10 cellular contexts compared by ENCODE assay signal in the genomic region with DNA sequence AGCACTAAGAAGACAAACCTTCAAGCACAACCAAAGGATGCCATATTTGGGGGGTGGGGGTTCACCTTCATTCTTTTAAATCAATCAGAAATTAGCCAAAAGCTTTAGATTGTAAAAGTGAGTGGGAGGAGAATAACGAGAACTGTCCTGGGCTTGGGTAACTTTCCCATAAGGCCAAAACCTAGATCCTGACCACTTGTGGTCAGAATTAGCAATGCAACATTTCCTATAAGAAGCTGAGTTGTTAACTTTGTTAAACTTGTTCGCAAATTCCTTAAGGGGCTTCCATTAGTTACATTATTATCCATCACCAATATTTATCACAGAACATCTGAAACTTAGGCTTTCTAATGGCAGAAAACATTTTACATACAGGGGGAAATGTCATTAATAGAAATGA. TPM values are rescaled to one million over a fixed set of nuclear protein-coding genes. Genes with fewer than 3 reads are reported as not detected.
DNase-seq lines count a peak whose midpoint lies in the region; ATAC-seq, FAIRE-seq and TF ChIP-seq lines count a peak whose summit lies in the region.
"Had no signal": no experiment of that assay in that cellular context is flagged by ENCODE, and none has a peak within 500 bp of the region (broad histone marks: within the 10 kb centered on the region; RNA-seq: fewer than 3 reads in every experiment).

No MANE protein-coding gene starts in this region.

- ATAC-seq in GM18511 (IDR thresholded peaks at IDR 0.05; ENCODE audit: unreplicated experiment), result no peak
- no peak for ATAC-seq in mucosa of descending colon

- H3K9me3 ChIP-seq in ascending aorta, result no peaks in the 10 kb centered on the region
- H3K9me3 ChIP-seq in liver (ENCODE audit: control insufficient read depth in 4 of 4, low read length in 3 of 4), result no peaks in the 10 kb centered on the region
- H3K9me3 ChIP-seq in mucosa of descending colon, result no peaks in the 10 kb centered on the region

- peaks cover 0 to 3% (median 0%) of the 10 kb centered on the region in 7 donors for H3K9me3 Mint-ChIP-seq in CD14-positive monocyte
- no peaks in the 10 kb centered on the region for H3K9me3 Mint-ChIP-seq in mesothelial cell of epicardium

- no peaks in the 10 kb centered on the region for H3K27me3 ChIP-seq in ascending aorta
- no peaks in the 10 kb centered on the region for H3K27me3 ChIP-seq in liver (ENCODE audit: control insufficient read depth in 4 of 4, insufficient read depth in 4 of 4, low read length in 3 of 4)

- peak; percentile 61 to 72 for TF ChIP-seq RAD21 in liver (IDR thresholded peaks at IDR 0.05)

- H3K4me3 ChIP-seq in ascending aorta (no peak overlapping the region), liver (ENCODE audit: low read depth in 1 of 3, low read length in 3 of 3) (no peak overlapping the region), mucosa of descending colon (no peak overlapping the region)
- H3K4me3 ChIP-seq: lung had no signal

- 51% methylated on average over 2 of the region's 2 CpGs for WGBS in liver

- peaks cover 0 to 2% (median 0%) of the 10 kb centered on the region in 3 donors for H3K27me3 Mint-ChIP-seq in CD14-positive monocyte (ENCODE audit: low read depth in 3 of 3)
- H3K27me3 Mint-ChIP-seq in mesothelial cell of epicardium (ENCODE audit: low read depth), result no peaks in the 10 kb centered on the region

- H3K36me3 ChIP-seq in ascending aorta (no peaks in the 10 kb centered on the region), liver (ENCODE audit: control insufficient read depth in 4 of 4, insufficient read depth in 3 of 4, low read depth in 1 of 4, low read length in 3 of 4) (no peaks in the 10 kb centered on the region), mucosa of descending colon (ENCODE audit: low read depth) (no peaks in the 10 kb centered on the region)

- peak; percentile 57 for TF ChIP-seq CTCF in CD14-positive monocyte (IDR thresholded peaks at IDR 0.05)
- TF ChIP-seq CTCF in ascending aorta (IDR thresholded peaks at IDR 0.05), result peak in 2 of 3 experiments; percentile 14 to 15
- TF ChIP-seq CTCF in liver (IDR thresholded peaks at IDR 0.05; ENCODE audit: low read depth, low read length, missing input control), result peak; percentile 42
- no peak for TF ChIP-seq CTCF in mucosa of descending colon (IDR thresholded peaks at IDR 0.05)
- no peak for TF ChIP-seq CTCF in mesothelial cell of epicardium (IDR thresholded peaks at IDR 0.05; ENCODE audit: unreplicated experiment)

- H3K4me1 Mint-ChIP-seq in CD14-positive monocyte (peaks cover 54% of the 10 kb centered on the region), mesothelial cell of epicardium (peaks cover 10% of the 10 kb centered on the region)

- peak overlapping the region in 1 of 2 donors; percentile 46 for H3K4me3 Mint-ChIP-seq in CD14-positive monocyte
- H3K4me3 Mint-ChIP-seq in mesothelial cell of epicardium, result no peak overlapping the region

- H3K36me3 Mint-ChIP-seq in CD14-positive monocyte (peaks cover 2 to 3% of the 10 kb centered on the region in 2 donors), mesothelial cell of epicardium (no peaks in the 10 kb centered on the region)

- H3K27ac ChIP-seq in ascending aorta (no peak overlapping the region), liver (ENCODE audit: low read depth in 1 of 2, low read length in 2 of 2) (peak overlapping the region; percentile 20 to 51)

- FAIRE-seq in RCC 7860 (lab: Jason Lieb, UNC), result no peak
- FAIRE-seq: GM12892 had no signal

- H3K9ac ChIP-seq in liver (ENCODE audit: low read depth in 1 of 2, low read length in 2 of 2), result no peak overlapping the region

- no peak for DNase-seq in CD14-positive monocyte (ENCODE audit: low spot score)
- peak; percentile 33 for DNase-seq in HT-29 (ENCODE audit: low spot score)
- DNase-seq in ascending aorta (ENCODE audit: low spot score in 2 of 2), result no peak
- DNase-seq in mucosa of descending colon, result no peak
- DNase-seq in mesothelial cell of epicardium (ENCODE audit: low spot score in 2 of 2, unreplicated experiment in 2 of 2), result no peak
- DNase-seq in RCC 7860 (ENCODE audit: low spot score), result no peak

- intact Hi-C loops in CD14-positive monocyte (cut with micrococcal nuclease), result no loop called here
- intact Hi-C loops in ascending aorta (cut with DNase I), result no loop called here
- intact Hi-C loops in mucosa of descending colon (cut with DNase I, micrococcal nuclease), result no loop called here

- H3K4me1 ChIP-seq in ascending aorta (peaks cover 11 to 20% of the 10 kb centered on the region in 2 donors), liver (ENCODE audit: control insufficient read depth in 4 of 4, insufficient read depth in 4 of 4, low read length in 3 of 4) (peaks cover 9 to 27% (median 10%) of the 10 kb centered on the region in 4 donors), mucosa of descending colon (ENCODE audit: low read depth) (no peaks in the 10 kb centered on the region)

- H3K27ac Mint-ChIP-seq in CD14-positive monocyte (peak overlapping the region in 6 of 7 donors; percentile 61 to 98 (median 80)), mesothelial cell of epicardium (no peak overlapping the region)

TF ChIP-seq in liver, 16 proteins besides CTCF, POLR2A, EP300 and RAD21 (continues in another document):
- TF ChIP-seq FOXA2 (IDR thresholded peaks at IDR 0.05), result no peak
- TF ChIP-seq HNF4A (conservative IDR thresholded peaks at IDR 0.05), result no peak
- no peak for TF ChIP-seq TAF1 (conservative IDR thresholded peaks at IDR 0.05)
- TF ChIP-seq, protein P1, sequence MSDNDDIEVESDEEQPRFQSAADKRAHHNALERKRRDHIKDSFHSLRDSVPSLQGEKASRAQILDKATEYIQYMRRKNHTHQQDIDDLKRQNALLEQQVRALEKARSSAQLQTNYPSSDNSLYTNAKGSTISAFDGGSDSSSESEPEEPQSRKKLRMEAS (IDR thresholded peaks at IDR 0.05), result no peak
- no peak for TF ChIP-seq EGR1 (IDR thresholded peaks at IDR 0.05; ENCODE audit: low read depth in 2 of 2)
- TF ChIP-seq HNF4G (IDR thresholded peaks at IDR 0.05), result no peak
- no peak for TF ChIP-seq GABPA (IDR thresholded peaks at IDR 0.05 in 1 of 2, conservative IDR thresholded peaks at IDR 0.05 in 1 of 2)
- no peak for TF ChIP-seq JUND (IDR thresholded peaks at IDR 0.05)
- TF ChIP-seq YY1 (IDR thresholded peaks at IDR 0.05), result no peak
- TF ChIP-seq RXRA (IDR thresholded peaks at IDR 0.05), result no peak
- TF ChIP-seq, protein P2, sequence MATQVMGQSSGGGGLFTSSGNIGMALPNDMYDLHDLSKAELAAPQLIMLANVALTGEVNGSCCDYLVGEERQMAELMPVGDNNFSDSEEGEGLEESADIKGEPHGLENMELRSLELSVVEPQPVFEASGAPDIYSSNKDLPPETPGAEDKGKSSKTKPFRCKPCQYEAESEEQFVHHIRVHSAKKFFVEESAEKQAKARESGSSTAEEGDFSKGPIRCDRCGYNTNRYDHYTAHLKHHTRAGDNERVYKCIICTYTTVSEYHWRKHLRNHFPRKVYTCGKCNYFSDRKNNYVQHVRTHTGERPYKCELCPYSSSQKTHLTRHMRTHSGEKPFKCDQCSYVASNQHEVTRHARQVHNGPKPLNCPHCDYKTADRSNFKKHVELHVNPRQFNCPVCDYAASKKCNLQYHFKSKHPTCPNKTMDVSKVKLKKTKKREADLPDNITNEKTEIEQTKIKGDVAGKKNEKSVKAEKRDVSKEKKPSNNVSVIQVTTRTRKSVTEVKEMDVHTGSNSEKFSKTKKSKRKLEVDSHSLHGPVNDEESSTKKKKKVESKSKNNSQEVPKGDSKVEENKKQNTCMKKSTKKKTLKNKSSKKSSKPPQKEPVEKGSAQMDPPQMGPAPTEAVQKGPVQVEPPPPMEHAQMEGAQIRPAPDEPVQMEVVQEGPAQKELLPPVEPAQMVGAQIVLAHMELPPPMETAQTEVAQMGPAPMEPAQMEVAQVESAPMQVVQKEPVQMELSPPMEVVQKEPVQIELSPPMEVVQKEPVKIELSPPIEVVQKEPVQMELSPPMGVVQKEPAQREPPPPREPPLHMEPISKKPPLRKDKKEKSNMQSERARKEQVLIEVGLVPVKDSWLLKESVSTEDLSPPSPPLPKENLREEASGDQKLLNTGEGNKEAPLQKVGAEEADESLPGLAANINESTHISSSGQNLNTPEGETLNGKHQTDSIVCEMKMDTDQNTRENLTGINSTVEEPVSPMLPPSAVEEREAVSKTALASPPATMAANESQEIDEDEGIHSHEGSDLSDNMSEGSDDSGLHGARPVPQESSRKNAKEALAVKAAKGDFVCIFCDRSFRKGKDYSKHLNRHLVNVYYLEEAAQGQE (IDR thresholded peaks at IDR 0.05), result no peak
- TF ChIP-seq, protein P3, sequence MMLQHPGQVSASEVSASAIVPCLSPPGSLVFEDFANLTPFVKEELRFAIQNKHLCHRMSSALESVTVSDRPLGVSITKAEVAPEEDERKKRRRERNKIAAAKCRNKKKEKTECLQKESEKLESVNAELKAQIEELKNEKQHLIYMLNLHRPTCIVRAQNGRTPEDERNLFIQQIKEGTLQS (IDR thresholded peaks at IDR 0.05), result no peak
- TF ChIP-seq NR2F2 (IDR thresholded peaks at IDR 0.05), result no peak
- no peak for TF ChIP-seq FOXA1 (IDR thresholded peaks at IDR 0.05)

RNA-seq across cellular contexts. Expression of gene STAT5B, which starts 25.1 kb away (rescaled TPM):
- polyA plus RNA-seq in CD14-positive monocyte, result 10 to 100 TPM; 28.5 to 47.9 TPM
- total RNA-seq in HT-29 (2014; rRNA removed; shearing (Covaris generic)), result 11.1 and 13.9 TPM in 2 replicates
- total RNA-seq in ascending aorta, result 80.6 TPM
- total RNA-seq in liver, result 10 to 100 TPM; 31.0 to 33.9 TPM
- 10 to 100 TPM in 1 of 2 donors, 1 to 10 TPM in 1; 6.7 to 12.1 TPM for polyA plus RNA-seq in liver
- total RNA-seq in mucosa of descending colon, result 10 to 100 TPM; 30.1 to 93.0 (median 32.2) TPM
- total RNA-seq in mesothelial cell of epicardium, result 47.7 to 52.3 TPM (median 50.6 TPM) in 3 replicates

RNA-seq across cellular contexts. Expression of gene STAT5A, which starts 37.2 kb away (rescaled TPM):
- polyA plus RNA-seq in CD14-positive monocyte, result 10 to 100 TPM; 30.5 to 49.8 TPM
- 11.3 and 11.7 TPM in 2 replicates for total RNA-seq in HT-29 (2014; rRNA removed; shearing (Covaris generic))
- 105 TPM for total RNA-seq in ascending aorta
- 10 to 100 TPM; 13.7 to 37.7 TPM for total RNA-seq in liver
- 1 to 10 TPM; 1.7 to 4.0 TPM for polyA plus RNA-seq in liver
- total RNA-seq in mucosa of descending colon, result 10 to 100 TPM; 26.4 to 53.7 (median 29.7) TPM
- 9.5 to 11.7 TPM (median 11.2 TPM) in 3 replicates for total RNA-seq in mesothelial cell of epicardium

RNA-seq across cellular contexts. Expression of gene GHDC, which starts 56.8 kb away (rescaled TPM):
- polyA plus RNA-seq in CD14-positive monocyte, result 10 to 100 TPM; 20.0 to 20.6 TPM
- 22.0 and 25.6 TPM in 2 replicates for total RNA-seq in HT-29 (2014; rRNA removed; shearing (Covaris generic))
- 94.3 TPM for total RNA-seq in ascending aorta
- 10 to 100 TPM; 10.0 to 17.6 TPM for total RNA-seq in liver
- 10 to 100 TPM; 10.5 to 14.2 TPM for polyA plus RNA-seq in liver
- total RNA-seq in mucosa of descending colon, result 10 to 100 TPM; 21.9 to 22.2 (median 22.0) TPM
- total RNA-seq in mesothelial cell of epicardium, result 9.2 to 10.7 TPM (median 10.2 TPM) in 3 replicates

Comparison
In these comparisons a context has a peak if more than half of its experiments do, and no peak if none do; other contexts are left out.
1. CTCF ChIP-seq: peak in CD14-positive monocyte (single experiment), ascending aorta (2 of 3) and liver (single experiment); none in mucosa of descending colon (single experiment) and mesothelial cell of epicardium (single experiment).
2. H3K27ac ChIP-seq: peak in liver (2 of 2); none in ascending aorta (0 of 2).